In the genomic region with DNA sequence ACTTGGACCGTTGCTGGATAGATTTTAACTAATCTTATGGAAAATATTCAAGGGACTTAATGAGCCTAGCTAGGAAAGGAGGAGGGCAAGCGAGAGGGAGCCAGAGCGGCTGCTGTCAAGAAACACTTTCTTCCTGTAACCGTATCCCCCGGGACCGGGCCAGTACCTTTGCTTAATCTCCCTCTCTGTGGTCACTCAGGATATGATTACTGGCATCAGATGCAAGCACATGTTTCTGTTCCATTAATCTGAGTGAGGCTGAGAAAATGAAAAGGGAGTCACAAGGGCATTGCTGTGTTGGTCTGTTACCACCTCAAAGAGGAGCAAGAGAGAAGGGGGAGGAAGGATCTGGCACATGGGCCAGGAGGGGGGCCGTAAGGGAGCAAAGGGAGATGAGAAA, we compare ENCODE assay signal across 12 cellular contexts.
A peak's percentile ranks its signal among the peaks of the same experiment; 100 is the strongest.
DNase-seq lines count a peak whose midpoint lies in the region; ATAC-seq, FAIRE-seq and TF ChIP-seq lines count a peak whose summit lies in the region.
"Had no signal": no experiment of that assay in that cellular context is flagged by ENCODE, and none has a peak within 500 bp of the region (broad histone marks: within the 10 kb centered on the region; RNA-seq: fewer than 3 reads in every experiment).

No MANE protein-coding gene starts in this region.

- no peak overlapping the region for H3K4me3 ChIP-seq in CD8-positive, alpha-beta memory T cell (ENCODE audit: low read length)
- no peak overlapping the region for H3K4me3 ChIP-seq in psoas muscle

- H3K36me3 Mint-ChIP-seq in activated naive CD4-positive, alpha-beta T cell treated with anti-CD3 and anti-CD28 coated beads, Interleukin-2, amount 50 U/mL, for 24 hours, result no peaks in the 10 kb centered on the region
- H3K36me3 Mint-ChIP-seq in CD8-positive, alpha-beta memory T cell, result peaks cover 0 to 6% (median 0%) of the 10 kb centered on the region in 3 donors

- peaks cover 42% of the 10 kb centered on the region for H3K4me1 ChIP-seq in CD8-positive, alpha-beta memory T cell (ENCODE audit: insufficient read depth, low read length)
- peaks cover 24% of the 10 kb centered on the region for H3K4me1 ChIP-seq in psoas muscle

- FAIRE-seq in frontal cortex (lab: Jason Lieb, UNC), result no peak
- FAIRE-seq: H54 had no signal

- intact Hi-C loops in psoas muscle (cut with DNase I), result loop anchor here in 1 of 2 donors (10.0 kb wide), 1 partner anchor 127 kb away; no protein-coding TSS in a partner anchor

- H3K27ac Mint-ChIP-seq in activated naive CD4-positive, alpha-beta T cell treated with anti-CD3 and anti-CD28 coated beads, Interleukin-2, amount 50 U/mL, for 24 hours, result peak overlapping the region; percentile 30
- peak overlapping the region; percentile 42 to 96 (median 92) for H3K27ac Mint-ChIP-seq in CD8-positive, alpha-beta memory T cell

- TF ChIP-seq CTCF in psoas muscle (IDR thresholded peaks at IDR 0.05) (no peak), GM20000 (IDR thresholded peaks at IDR 0.05; ENCODE audit: extremely low read depth, missing control alignments) (no peak)

- no peak overlapping the region for H3K4me3 Mint-ChIP-seq in activated naive CD4-positive, alpha-beta T cell treated with anti-CD3 and anti-CD28 coated beads, Interleukin-2, amount 50 U/mL, for 24 hours
- H3K4me3 Mint-ChIP-seq in CD8-positive, alpha-beta memory T cell, result peak overlapping the region in 2 of 7 donors; percentile 3 to 11

- H3K27me3 ChIP-seq in CD8-positive, alpha-beta memory T cell (ENCODE audit: insufficient read depth, low read length, poor library complexity, severe bottlenecking), result no peaks in the 10 kb centered on the region
- H3K27me3 ChIP-seq in psoas muscle (ENCODE audit: insufficient read depth in 3 of 3, low read length in 2 of 3), result no peaks in the 10 kb centered on the region

- H3K36me3 ChIP-seq in CD8-positive, alpha-beta memory T cell (ENCODE audit: insufficient read depth, low read length), result no peaks in the 10 kb centered on the region
- no peaks in the 10 kb centered on the region for H3K36me3 ChIP-seq in psoas muscle (ENCODE audit: insufficient read depth in 1 of 2, low read depth in 1 of 2)

- 20 to 48% (median 33%) methylated on average over 7 of the region's 7 CpGs for WGBS in psoas muscle, 3 donors

- no peak for DNase-seq in activated naive CD4-positive, alpha-beta T cell treated with Interleukin-2 at 50 U/mL for 16 hours
- no peak for DNase-seq in CD8-positive, alpha-beta memory T cell
- DNase-seq in cerebellar cortex (ENCODE audit: low spot score) (peak; percentile 79), psoas muscle (peak in 1 of 2 donors; percentile 63), frontal cortex (ENCODE audit: low spot score in 2 of 2) (no peak), GM20000 (ENCODE audit: low spot score) (no peak)
- DNase-seq: KBM-7, Right ventricle myocardium superior had no signal

- H3K9me3 ChIP-seq in CD8-positive, alpha-beta memory T cell (ENCODE audit: low read length), result no peaks in the 10 kb centered on the region
- H3K9me3 ChIP-seq in psoas muscle, result peaks cover 13% of the 10 kb centered on the region

- no peak overlapping the region for H3K27ac ChIP-seq in CD8-positive, alpha-beta memory T cell (ENCODE audit: low read depth, low read length)
- H3K27ac ChIP-seq in psoas muscle, result peak overlapping the region; percentile 68

- ATAC-seq in psoas muscle (peak; percentile 66 to 90 (median 76)), SK-N-SH treated with all-trans-retinoic acid at 6 μM for 48 hours (no peak)
- ATAC-seq: Panc1 had no signal

- no peaks in the 10 kb centered on the region for H3K9me3 Mint-ChIP-seq in activated naive CD4-positive, alpha-beta T cell treated with anti-CD3 and anti-CD28 coated beads, Interleukin-2, amount 50 U/mL, for 24 hours
- H3K9me3 Mint-ChIP-seq in CD8-positive, alpha-beta memory T cell, result peaks cover 0 to 7% (median 4%) of the 10 kb centered on the region in 5 donors

- POLR2A ChIA-PET in CD8-positive, alpha-beta memory T cell (lab: Charles Lee), result no interaction called here

- peaks cover 58% of the 10 kb centered on the region for H3K4me1 Mint-ChIP-seq in activated naive CD4-positive, alpha-beta T cell treated with anti-CD3 and anti-CD28 coated beads, Interleukin-2, amount 50 U/mL, for 24 hours
- peaks cover 50 to 62% (median 55%) of the 10 kb centered on the region in 3 donors for H3K4me1 Mint-ChIP-seq in CD8-positive, alpha-beta memory T cell

- H3K27me3 Mint-ChIP-seq in activated naive CD4-positive, alpha-beta T cell treated with anti-CD3 and anti-CD28 coated beads, Interleukin-2, amount 50 U/mL, for 24 hours, result no peaks in the 10 kb centered on the region
- H3K27me3 Mint-ChIP-seq in CD8-positive, alpha-beta memory T cell, result no peaks in the 10 kb centered on the region

- CTCF ChIA-PET in CD8-positive, alpha-beta memory T cell (lab: Charles Lee), result no interaction called here

TF ChIP-seq in SK-N-SH treated with all-trans-retinoic acid at 6 μM for 48 hours, 23 proteins besides CTCF, POLR2A, EP300 and RAD21:
- TF ChIP-seq ARNTL (CRISPR knock-in tag; IDR thresholded peaks at IDR 0.05; ENCODE audit: borderline replicate concordance, low read depth) (no peak), ZNF70 (CRISPR knock-in tag; IDR thresholded peaks at IDR 0.05) (no peak), ZNF565 (CRISPR knock-in tag; conservative IDR thresholded peaks at IDR 0.05; ENCODE audit: low read depth) (no peak), BACH2 (CRISPR knock-in tag; IDR thresholded peaks at IDR 0.05; ENCODE audit: borderline replicate concordance) (no peak), GLIS3 (CRISPR knock-in tag; IDR thresholded peaks at IDR 0.05) (no peak)
TF ChIP-seq in SK-N-SH treated with all-trans-retinoic acid at 6 μM for 48 hours: peak in this region for 0.
